Comparison of ENCODE assay signal across 8 cellular contexts in genomic region chr7:100469227-100470044, GRCh38. TPM values are rescaled to one million over a fixed set of nuclear protein-coding genes. Genes with fewer than 3 reads are reported as not detected.
DNase-seq lines count a peak whose midpoint lies in the region; ATAC-seq and TF ChIP-seq lines count a peak whose summit lies in the region.

No MANE protein-coding gene starts in this region.

- DNase-seq in NCI-H510A treated with DMSO at 0.1 percent for 48 hours (lab: John Stamatoyannopoulos, UW), result peak; percentile 64
- no peak for DNase-seq in NCI-H510A (lab: John Stamatoyannopoulos, UW)
- no peak for DNase-seq in RWPE2 (ENCODE audit: low spot score)
- peak; percentile 94 for DNase-seq in activated effector memory CD4-positive, alpha-beta T cell treated with anti-CD3 and anti-CD28 coated beads, Interleukin-2, amount 50 U/mL, for 16 hours
- peak; percentile 71 for DNase-seq in fibroblast of villous mesenchyme (ENCODE audit: low read depth)
- DNase-seq in nucleus accumbens (lab: John Stamatoyannopoulos, UW), result peak in 53 of 56 donors; percentile 39 to 93 (median 77)
- DNase-seq in suprapubic skin (ENCODE audit: low spot score in 2 of 2), result peak; percentile 90 to 94

- H3K4me1 ChIP-seq in RWPE2 (ENCODE audit: insufficient read depth, poor library complexity, severe bottlenecking), result no peaks in the 10 kb centered on the region
- H3K4me1 ChIP-seq in suprapubic skin, result peaks cover 61% of the 10 kb centered on the region

- peaks cover 16% of the 10 kb centered on the region for H3K36me3 ChIP-seq in RWPE2 (ENCODE audit: low read depth)
- H3K36me3 ChIP-seq in suprapubic skin, result peaks cover 34% of the 10 kb centered on the region

- no peak for TF ChIP-seq EP300 in suprapubic skin (IDR thresholded peaks at IDR 0.05)

- 35% methylated on average over 11 of the region's 13 CpGs for WGBS in suprapubic skin

- peak; percentile 91 for TF ChIP-seq CTCF in LNCAP (IDR thresholded peaks at IDR 0.05)
- peak; percentile 87 for TF ChIP-seq CTCF in RWPE2 (IDR thresholded peaks at IDR 0.05; ENCODE audit: poor library complexity, severe bottlenecking)
- peak; percentile 95 for TF ChIP-seq CTCF in fibroblast of villous mesenchyme (IDR thresholded peaks at IDR 0.05; ENCODE audit: insufficient read depth, low read depth, low read length)
- peak; percentile 92 to 96 for TF ChIP-seq CTCF in suprapubic skin (IDR thresholded peaks at IDR 0.05)

- no peak overlapping the region for H3K27ac ChIP-seq in RWPE2 (ENCODE audit: poor library complexity, severe bottlenecking)
- H3K27ac ChIP-seq in suprapubic skin, result peak overlapping the region; percentile 50

- no peak for TF ChIP-seq POLR2A in suprapubic skin (IDR thresholded peaks at IDR 0.05)

- H3K27me3 ChIP-seq in RWPE2 (ENCODE audit: insufficient read depth, poor library complexity, severe bottlenecking) (no peaks in the 10 kb centered on the region), suprapubic skin (no peaks in the 10 kb centered on the region)

- H3K9me3 ChIP-seq in RWPE2 (ENCODE audit: severe bottlenecking) (no peaks in the 10 kb centered on the region), suprapubic skin (no peaks in the 10 kb centered on the region)

- H3K4me3 ChIP-seq in RWPE2 (ENCODE audit: severe bottlenecking) (no peak overlapping the region), fibroblast of villous mesenchyme (ENCODE audit: low read depth, low read length) (no peak overlapping the region), suprapubic skin (no peak overlapping the region)

- ATAC-seq in RWPE2 (ENCODE audit: low read depth), result peak; percentile 80

RNA-seq across cellular contexts. Expression of gene SPACDR, which starts 5.4 kb away (rescaled TPM):
- not detected in 2 replicates for total RNA-seq in fibroblast of villous mesenchyme
- under 1 TPM in 1 of 4 donors, not detected in 3; 0.53 TPM for total RNA-seq in suprapubic skin

RNA-seq across cellular contexts. Expression of gene TSC22D4, which starts 9.6 kb away (rescaled TPM):
- total RNA-seq in fibroblast of villous mesenchyme, result 26.4 and 30.2 TPM in 2 replicates
- total RNA-seq in suprapubic skin, result 10 to 100 TPM; 52.7 to 67.2 (median 57.3) TPM

RNA-seq across cellular contexts. Expression of gene NYAP1, which starts 14.3 kb away (rescaled TPM):
- 0.43 and 0.64 TPM in 2 replicates for total RNA-seq in fibroblast of villous mesenchyme
- total RNA-seq in suprapubic skin, result 1 to 10 TPM in 1 of 4 donors, under 1 TPM in 3; 0.51 to 1.1 (median 0.67) TPM

RNA-seq across cellular contexts. Expression of gene PPP1R35, which starts 33.1 kb away (rescaled TPM):
- total RNA-seq in fibroblast of villous mesenchyme (14.8 and 15.1 TPM in 2 replicates), suprapubic skin (10 to 100 TPM; 18.2 to 35.6 (median 27.0) TPM)

RNA-seq across cellular contexts. Expression of gene MEPCE, which starts 39.8 kb away (rescaled TPM):
- total RNA-seq in fibroblast of villous mesenchyme (23.2 and 29.4 TPM in 2 replicates), suprapubic skin (10 to 100 TPM; 38.5 to 50.4 (median 39.6) TPM)

Comparison
In these comparisons a context has a peak if more than half of its experiments do, and no peak if none do; other contexts are left out.
1. DNase-seq: peak in NCI-H510A treated with DMSO at 0.1 percent for 48 hours (single experiment), activated effector memory CD4-positive, alpha-beta T cell treated with anti-CD3 and anti-CD28 coated beads, Interleukin-2, amount 50 U/mL, for 16 hours (single experiment), fibroblast of villous mesenchyme (single experiment), nucleus accumbens (53 of 56) and suprapubic skin (2 of 2); none in NCI-H510A (single experiment) and RWPE2 (single experiment).
2. Peak in every context shown above with its lines, with median percentiles within 50 percentile points of each other: CTCF ChIP-seq.